In the genomic region with DNA sequence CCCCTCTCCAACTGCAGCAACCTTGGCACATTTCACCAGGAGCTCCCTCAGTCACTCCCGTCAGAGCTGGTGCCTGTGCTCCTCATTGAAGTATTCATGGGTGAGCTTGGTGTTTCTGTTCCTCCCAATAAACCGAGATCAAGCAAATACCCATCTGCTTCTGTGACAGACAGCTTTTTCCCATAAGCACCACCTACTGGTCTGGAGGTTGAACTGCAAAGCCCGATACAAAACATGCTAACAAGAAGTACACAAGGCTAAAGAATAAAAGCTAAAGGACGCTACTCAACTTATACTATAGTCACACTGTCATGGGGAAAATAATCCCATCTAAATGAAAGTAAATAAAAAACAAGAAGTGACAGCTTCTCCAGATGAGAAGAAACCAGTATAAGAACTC, we compare ENCODE assay signal across 10 cellular contexts.
A peak's percentile ranks its signal among the peaks of the same experiment; 100 is the strongest.
DNase-seq lines count a peak whose midpoint lies in the region; ATAC-seq, FAIRE-seq and TF ChIP-seq lines count a peak whose summit lies in the region.
"Had no signal": no experiment of that assay in that cellular context is flagged by ENCODE, and none has a peak within 500 bp of the region (broad histone marks: within the 10 kb centered on the region; RNA-seq: fewer than 3 reads in every experiment).

No MANE protein-coding gene starts in this region.

- H3K36me3 ChIP-seq in K562 (ENCODE audit: control insufficient read depth, insufficient read depth, low read length) (no peaks in the 10 kb centered on the region), lower lobe of right lung (no peaks in the 10 kb centered on the region)
- H3K36me3 ChIP-seq: sigmoid colon had no signal

- DNase-seq in A172 (ENCODE audit: low spot score) (peak; percentile 34), K562 (ENCODE audit: extremely low read depth in 1 of 4, low spot score in 3 of 4) (peak in 2 of 4 experiments; percentile 6 to 14), GM19240 (ENCODE audit: insufficient read length, low spot score) (no peak), AG20443 (ENCODE audit: low spot score) (no peak), lower lobe of right lung (no peak), DMS153 treated with DMSO at 0.1 percent for 48 hours (lab: John Stamatoyannopoulos, UW; ENCODE audit: unreplicated experiment) (no peak)
- DNase-seq: sigmoid colon, SW 1271 had no signal

- no peak overlapping the region for H3K4me2 ChIP-seq in K562 (ENCODE audit: insufficient read depth, low read length)

- H3K9me1 ChIP-seq in K562 (ENCODE audit: control insufficient read depth, insufficient read depth, low read length): no peaks in the 10 kb centered on the region

- no peak for TF ChIP-seq POLR2A in K562 (conservative IDR thresholded peaks at IDR 0.05)

- no peaks in the 10 kb centered on the region for H3K27me3 ChIP-seq in K562 (ENCODE audit: control insufficient read depth in 2 of 2, insufficient read depth in 2 of 2, low read length in 2 of 2)
- no peaks in the 10 kb centered on the region for H3K27me3 ChIP-seq in lower lobe of right lung (ENCODE audit: low read depth)
- H3K27me3 ChIP-seq: sigmoid colon had no signal

- H3K9ac ChIP-seq in K562 (ENCODE audit: insufficient read depth in 1 of 2, low read depth in 2 of 2, low read length in 2 of 2): no peak overlapping the region

- no TSS peak for BruUV-seq in K562 (replicated peaks; lab: Mats Ljungman, UMichigan)

- 0% methylated on average over 3 of the region's 4 CpGs for WGBS in K562 (ENCODE audit: insufficient coverage, low coverage, missing lambda C conversion rate)

- H3K4me1 ChIP-seq in K562 (replicated peaks in 1 of 2; ENCODE audit: control insufficient read depth in 2 of 2, insufficient read depth in 2 of 2, low read length in 2 of 2) (no peaks in the 10 kb centered on the region), lower lobe of right lung (no peaks in the 10 kb centered on the region)
- H3K4me1 ChIP-seq: sigmoid colon had no signal

- no peaks in the 10 kb centered on the region for H3K9me3 ChIP-seq in K562 (replicated peaks; ENCODE audit: control insufficient read depth, insufficient read depth, low read depth, low read length)
- peaks cover 3% of the 10 kb centered on the region for H3K9me3 ChIP-seq in lower lobe of right lung
- H3K9me3 ChIP-seq: sigmoid colon had no signal

- FAIRE-seq in K562 (lab: Jason Lieb, UNC): no peak

- H3K4me3 ChIP-seq in K562 (no peak overlapping the region), lower lobe of right lung (no peak overlapping the region)
- H3K4me3 ChIP-seq: sigmoid colon had no signal

- CTCF ChIA-PET in K562 (lab: Yijun Ruan, JAX; ENCODE audit: low intra/inter-chr PET ratio): no interaction called here

- no peaks in the 10 kb centered on the region for H4K20me1 ChIP-seq in K562 (replicated peaks; ENCODE audit: control insufficient read depth, insufficient read depth, low read length)

- no peak for TF ChIP-seq EP300 in K562 (IDR thresholded peaks at IDR 0.05; ENCODE audit: low read length)

- TF ChIP-seq RAD21 in K562 (CRISPR knock-in tag; conservative IDR thresholded peaks at IDR 0.05 in 1 of 2, IDR thresholded peaks at IDR 0.05 in 1 of 2): no peak

- ATAC-seq in HG03432 (IDR thresholded peaks at IDR 0.05; ENCODE audit: unreplicated experiment) (peak; percentile 72), K562 (no peak), lower lobe of right lung (no peak)

- H3K27ac ChIP-seq in K562 (ENCODE audit: extremely low read depth, low read depth, low read length) (no peak overlapping the region), lower lobe of right lung (no peak overlapping the region)
- H3K27ac ChIP-seq: sigmoid colon had no signal

- in situ Hi-C loops in K562 (cut with MboI): no loop called here

- H3K79me2 ChIP-seq in K562 (ENCODE audit: control insufficient read depth, insufficient read depth, low read length): no peaks in the 10 kb centered on the region

- intact Hi-C loops in K562 (cut with micrococcal nuclease): no loop called here
- intact Hi-C loops in lower lobe of right lung (cut with DNase I): no loop called here

- H2AFZ ChIP-seq in K562 (ENCODE audit: low read depth, low read length): no peak overlapping the region

- POLR2A ChIA-PET in K562 (lab: Yijun Ruan, JAX): no interaction called here

- peak; percentile 59; the same call in 1 of the 2 replicates for TF ChIP-seq CTCF in GM12874 (IDR thresholded peaks at IDR 0.05; ENCODE audit: insufficient read depth, low read depth, low read length)
- TF ChIP-seq CTCF in K562 (IDR thresholded peaks at IDR 0.05 in 2 of 3, conservative IDR thresholded peaks at IDR 0.05 in 1 of 3; ENCODE audit: insufficient read depth in 2 of 3, low read depth in 1 of 3, low read length in 3 of 3): peak; percentile 8 to 40 (median 29); a peak in 3 of 6 replicates
- no peak for TF ChIP-seq CTCF in lower lobe of right lung (IDR thresholded peaks at IDR 0.05)

TF ChIP-seq in K562, 482 proteins besides CTCF, POLR2A, EP300 and RAD21:
- no peak for TF ChIP-seq MBD2 (IDR thresholded peaks at IDR 0.05; ENCODE audit: borderline replicate concordance, low read depth)
- TF ChIP-seq, protein P1, sequence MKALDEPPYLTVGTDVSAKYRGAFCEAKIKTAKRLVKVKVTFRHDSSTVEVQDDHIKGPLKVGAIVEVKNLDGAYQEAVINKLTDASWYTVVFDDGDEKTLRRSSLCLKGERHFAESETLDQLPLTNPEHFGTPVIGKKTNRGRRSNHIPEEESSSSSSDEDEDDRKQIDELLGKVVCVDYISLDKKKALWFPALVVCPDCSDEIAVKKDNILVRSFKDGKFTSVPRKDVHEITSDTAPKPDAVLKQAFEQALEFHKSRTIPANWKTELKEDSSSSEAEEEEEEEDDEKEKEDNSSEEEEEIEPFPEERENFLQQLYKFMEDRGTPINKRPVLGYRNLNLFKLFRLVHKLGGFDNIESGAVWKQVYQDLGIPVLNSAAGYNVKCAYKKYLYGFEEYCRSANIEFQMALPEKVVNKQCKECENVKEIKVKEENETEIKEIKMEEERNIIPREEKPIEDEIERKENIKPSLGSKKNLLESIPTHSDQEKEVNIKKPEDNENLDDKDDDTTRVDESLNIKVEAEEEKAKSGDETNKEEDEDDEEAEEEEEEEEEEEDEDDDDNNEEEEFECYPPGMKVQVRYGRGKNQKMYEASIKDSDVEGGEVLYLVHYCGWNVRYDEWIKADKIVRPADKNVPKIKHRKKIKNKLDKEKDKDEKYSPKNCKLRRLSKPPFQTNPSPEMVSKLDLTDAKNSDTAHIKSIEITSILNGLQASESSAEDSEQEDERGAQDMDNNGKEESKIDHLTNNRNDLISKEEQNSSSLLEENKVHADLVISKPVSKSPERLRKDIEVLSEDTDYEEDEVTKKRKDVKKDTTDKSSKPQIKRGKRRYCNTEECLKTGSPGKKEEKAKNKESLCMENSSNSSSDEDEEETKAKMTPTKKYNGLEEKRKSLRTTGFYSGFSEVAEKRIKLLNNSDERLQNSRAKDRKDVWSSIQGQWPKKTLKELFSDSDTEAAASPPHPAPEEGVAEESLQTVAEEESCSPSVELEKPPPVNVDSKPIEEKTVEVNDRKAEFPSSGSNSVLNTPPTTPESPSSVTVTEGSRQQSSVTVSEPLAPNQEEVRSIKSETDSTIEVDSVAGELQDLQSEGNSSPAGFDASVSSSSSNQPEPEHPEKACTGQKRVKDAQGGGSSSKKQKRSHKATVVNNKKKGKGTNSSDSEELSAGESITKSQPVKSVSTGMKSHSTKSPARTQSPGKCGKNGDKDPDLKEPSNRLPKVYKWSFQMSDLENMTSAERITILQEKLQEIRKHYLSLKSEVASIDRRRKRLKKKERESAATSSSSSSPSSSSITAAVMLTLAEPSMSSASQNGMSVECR (CRISPR knock-in tag; IDR thresholded peaks at IDR 0.05): no peak
- TF ChIP-seq ZNF232 (CRISPR knock-in tag; IDR thresholded peaks at IDR 0.05): no peak
- no peak for TF ChIP-seq BRD4 (IDR thresholded peaks at IDR 0.05)
- no peak for TF ChIP-seq SRSF9 (IDR thresholded peaks at IDR 0.05; ENCODE audit: borderline replicate concordance, low read depth, low read length)
- no peak for TF ChIP-seq RBM25 (IDR thresholded peaks at IDR 0.05; ENCODE audit: low read depth, low read length, severe bottlenecking)
- no peak for TF ChIP-seq ELF4 (CRISPR knock-in tag; IDR thresholded peaks at IDR 0.05)
- no peak for TF ChIP-seq GATAD2A (IDR thresholded peaks at IDR 0.05)
- TF ChIP-seq, protein P2, sequence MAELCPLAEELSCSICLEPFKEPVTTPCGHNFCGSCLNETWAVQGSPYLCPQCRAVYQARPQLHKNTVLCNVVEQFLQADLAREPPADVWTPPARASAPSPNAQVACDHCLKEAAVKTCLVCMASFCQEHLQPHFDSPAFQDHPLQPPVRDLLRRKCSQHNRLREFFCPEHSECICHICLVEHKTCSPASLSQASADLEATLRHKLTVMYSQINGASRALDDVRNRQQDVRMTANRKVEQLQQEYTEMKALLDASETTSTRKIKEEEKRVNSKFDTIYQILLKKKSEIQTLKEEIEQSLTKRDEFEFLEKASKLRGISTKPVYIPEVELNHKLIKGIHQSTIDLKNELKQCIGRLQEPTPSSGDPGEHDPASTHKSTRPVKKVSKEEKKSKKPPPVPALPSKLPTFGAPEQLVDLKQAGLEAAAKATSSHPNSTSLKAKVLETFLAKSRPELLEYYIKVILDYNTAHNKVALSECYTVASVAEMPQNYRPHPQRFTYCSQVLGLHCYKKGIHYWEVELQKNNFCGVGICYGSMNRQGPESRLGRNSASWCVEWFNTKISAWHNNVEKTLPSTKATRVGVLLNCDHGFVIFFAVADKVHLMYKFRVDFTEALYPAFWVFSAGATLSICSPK (IDR thresholded peaks at IDR 0.05; ENCODE audit: borderline replicate concordance): no peak
- TF ChIP-seq GABPB2 (CRISPR knock-in tag; conservative IDR thresholded peaks at IDR 0.05): no peak
- TF ChIP-seq OTX1 (CRISPR knock-in tag; IDR thresholded peaks at IDR 0.05): no peak
- TF ChIP-seq CBFA2T3 (IDR thresholded peaks at IDR 0.05): no peak
- TF ChIP-seq HDAC3 (IDR thresholded peaks at IDR 0.05; ENCODE audit: borderline replicate concordance, partially characterized antibody): no peak
- no peak for TF ChIP-seq TBP (optimal IDR thresholded peaks at IDR 0.05; ENCODE audit: low read depth, low read length)
- no peak for TF ChIP-seq RUNX1 (IDR thresholded peaks at IDR 0.05; ENCODE audit: low read depth)
- TF ChIP-seq PHF21A (IDR thresholded peaks at IDR 0.05; ENCODE audit: borderline replicate concordance, low read depth): no peak
